In genomic region chr1:161241682-161242081, GRCh38 we compare ENCODE assay signal across 23 cellular contexts. TPM values are rescaled to one million over a fixed set of nuclear protein-coding genes. Genes with fewer than 3 reads are reported as not detected.
"Had no signal": no experiment of that assay in that cellular context is flagged by ENCODE, and none has a peak within 500 bp of the region (broad histone marks: within the 10 kb centered on the region; RNA-seq: fewer than 3 reads in every experiment).

No MANE protein-coding gene starts in this region.

- ATAC-seq: activated T-cell treated with anti-CD3 and anti-CD28 coated beads, Interleukin-2, amount 50 U/mL, for 4 hours; mucosa of descending colon had no signal

- H3K9me3 ChIP-seq: mucosa of descending colon, tibial nerve had no signal

- H3K4me2 ChIP-seq: hepatocyte had no signal

- H3K4me3 ChIP-seq: dorsolateral prefrontal cortex, hepatocyte, mucosa of descending colon, tibial nerve had no signal

- H3K36me3 ChIP-seq: brain microvascular endothelial cell, tibial nerve had no signal

- H3K27ac ChIP-seq: brain microvascular endothelial cell, dorsolateral prefrontal cortex, epithelial cell of prostate, hepatocyte, tibial nerve, VCaP had no signal

- H3K79me2 ChIP-seq: hepatocyte had no signal

- H3K4me1 ChIP-seq: tibial nerve had no signal

- DNase-seq: activated CD4-positive, alpha-beta T cell treated with anti-CD3 and anti-CD28 coated beads, Interleukin-2, amount 50 U/mL, for 1 hour; activated CD4-positive, CD25-positive, alpha-beta regulatory T cell treated with anti-CD3 and anti-CD28 coated beads, Interleukin-2, amount 50 U/mL, for 72 hours; activated CD8-positive, alpha-beta memory T cell treated with anti-CD3 and anti-CD28 coated beads, Interleukin-2, amount 50 U/mL, for 4 hours; activated naive CD4-positive, alpha-beta T cell treated with anti-CD3 and anti-CD28 coated beads, Interleukin-2, amount 50 U/mL, for 16 hours; activated T-cell treated with anti-CD3 and anti-CD28 coated beads, Interleukin-2, amount 50 U/mL, for 4 hours; aorta; brain microvascular endothelial cell; central memory CD4-positive, alpha-beta T cell; dorsolateral prefrontal cortex; mesenchymal stem cell; mucosa of descending colon; naive B cell; stimulated activated CD4-positive, alpha-beta T cell treated with anti-CD3 and anti-CD28 coated beads, Interleukin-15, amount 100 ng/mL, for 24 hours; stimulated activated CD4-positive, alpha-beta T cell treated with anti-CD3 and anti-CD28 coated beads, Interleukin-2, amount 100 ng/mL, for 48 hours had no signal

- H3K27me3 ChIP-seq: brain microvascular endothelial cell, dorsolateral prefrontal cortex, hepatocyte, tibial nerve had no signal

- H2AFZ ChIP-seq: hepatocyte had no signal

RNA-seq across cellular contexts. Expression of gene NR1I3, which starts 3.7 kb away (rescaled TPM):
- total RNA-seq: aorta; mucosa of descending colon; neural crest cell; osteoblast; progenitor cell of endocrine pancreas; skeletal muscle tissue; T-helper 2 cell treated with Interferon-gamma antibody and Interleukin-4, amounts not matched to agents 100 ng/mL and 5 ng/mL, for 36 hours; tibial nerve had no signal
- polyA plus RNA-seq: aorta had no signal

RNA-seq across cellular contexts. Expression of gene PCP4L1, which starts 16.9 kb away (rescaled TPM):
- total RNA-seq: activated T-cell treated with anti-CD3 and anti-CD28 coated beads, Interleukin-2, amount 50 U/mL, for 4 hours; osteoblast; T-helper 2 cell treated with Interferon-gamma antibody and Interleukin-4, amounts not matched to agents 100 ng/mL and 5 ng/mL, for 36 hours had no signal
- polyA plus RNA-seq: aorta had no signal

RNA-seq across cellular contexts. Expression of gene APOA2, which starts 18.3 kb away (rescaled TPM):
- total RNA-seq: aorta; dorsolateral prefrontal cortex; mucosa of descending colon; neural crest cell; osteoblast; T-helper 2 cell treated with Interferon-gamma antibody and Interleukin-4, amounts not matched to agents 100 ng/mL and 5 ng/mL, for 36 hours; tibial nerve had no signal
